20 cellular contexts compared by ENCODE assay signal in genomic region chr15:54707805-54708752, GRCh38.
DNase-seq lines count a peak whose midpoint lies in the region; ATAC-seq and TF ChIP-seq lines count a peak whose summit lies in the region.
"Had no signal": no experiment of that assay in that cellular context is flagged by ENCODE, and none has a peak within 500 bp of the region (broad histone marks: within the 10 kb centered on the region; RNA-seq: fewer than 3 reads in every experiment).

No MANE protein-coding gene starts in this region.

- DNase-seq in activated naive CD8-positive, alpha-beta T cell treated with anti-CD3 and anti-CD28 coated beads, Interleukin-2, amount 50 U/mL, for 24 hours, result no peak
- no peak for DNase-seq in activated naive CD8-positive, alpha-beta T cell treated with anti-CD3 and anti-CD28 coated beads for 36 hours
- DNase-seq in iPS-NIHi11 (ENCODE audit: low spot score), result peak; percentile 14
- peak; percentile 48 for DNase-seq in sigmoid colon
- DNase-seq in NCI-H226, result no peak
- no peak for DNase-seq in NCI-H2107 treated with DMSO at 0.1 percent for 48 hours (lab: John Stamatoyannopoulos, UW; ENCODE audit: unreplicated experiment)
- no peak for DNase-seq in activated effector memory CD4-positive, alpha-beta T cell treated with Interleukin-2 at 50 U/mL for 16 hours
- no peak for DNase-seq in transverse colon
- DNase-seq: KBM-7, MM.1S, NCI-H1092, NCI-H1436, NCI-H187 treated with DMSO at 0.1 percent for 48 hours, NCI-H524 treated with DMSO at 0.1 percent for 48 hours, NCI-H82, Right ventricle myocardium superior had no signal

- no peaks in the 10 kb centered on the region for H3K9me3 ChIP-seq in sigmoid colon
- H3K9me3 ChIP-seq in transverse colon, result no peaks in the 10 kb centered on the region

- H3K36me3 ChIP-seq in sigmoid colon, result no peaks in the 10 kb centered on the region
- H3K36me3 ChIP-seq in transverse colon, result no peaks in the 10 kb centered on the region

- H3K27me3 Mint-ChIP-seq in activated naive CD8-positive, alpha-beta T cell treated with anti-CD3 and anti-CD28 coated beads, Interleukin-2, amount 50 U/mL, for 24 hours, result no peaks in the 10 kb centered on the region
- H3K27me3 Mint-ChIP-seq in activated naive CD8-positive, alpha-beta T cell treated with anti-CD3 and anti-CD28 coated beads for 36 hours, result peaks cover 3% of the 10 kb centered on the region
- H3K27me3 Mint-ChIP-seq: B cell had no signal

- no peaks in the 10 kb centered on the region for H3K4me1 ChIP-seq in sigmoid colon
- H3K4me1 ChIP-seq in transverse colon, result no peaks in the 10 kb centered on the region

- in situ Hi-C loops in transverse colon (cut with MboI; ENCODE audit: low pct_ligation_motif_present in 1 of 4, low pct_unique_long_range_greater_than_20kb in 1 of 4, low sequenced_read_pairs in 3 of 4), result no loop called here

- no peak overlapping the region for H3K4me3 Mint-ChIP-seq in activated naive CD8-positive, alpha-beta T cell treated with anti-CD3 and anti-CD28 coated beads, Interleukin-2, amount 50 U/mL, for 24 hours
- H3K4me3 Mint-ChIP-seq in activated naive CD8-positive, alpha-beta T cell treated with anti-CD3 and anti-CD28 coated beads for 36 hours, result no peak overlapping the region
- H3K4me3 Mint-ChIP-seq: B cell, CD14-positive monocyte had no signal

- H3K4me3 ChIP-seq in sigmoid colon, result no peak overlapping the region
- H3K4me3 ChIP-seq in transverse colon, result no peak overlapping the region
- H3K4me3 ChIP-seq: SK-N-MC had no signal

- H3K27ac Mint-ChIP-seq in activated naive CD8-positive, alpha-beta T cell treated with anti-CD3 and anti-CD28 coated beads, Interleukin-2, amount 50 U/mL, for 24 hours, result no peak overlapping the region
- H3K27ac Mint-ChIP-seq in activated naive CD8-positive, alpha-beta T cell treated with anti-CD3 and anti-CD28 coated beads for 36 hours, result no peak overlapping the region
- H3K27ac Mint-ChIP-seq: B cell had no signal

- peak; percentile 15 for ATAC-seq in activated naive CD8-positive, alpha-beta T cell treated with anti-CD3 and anti-CD28 coated beads, Interleukin-2, amount 50 U/mL, for 24 hours

- H3K27ac ChIP-seq in sigmoid colon (no peak overlapping the region), transverse colon (no peak overlapping the region)
- H3K27ac ChIP-seq: HL-60, SK-N-MC had no signal

- H3K27me3 ChIP-seq in sigmoid colon (no peaks in the 10 kb centered on the region), transverse colon (no peaks in the 10 kb centered on the region)

- H3K36me3 Mint-ChIP-seq in activated naive CD8-positive, alpha-beta T cell treated with anti-CD3 and anti-CD28 coated beads, Interleukin-2, amount 50 U/mL, for 24 hours (ENCODE audit: low read depth), result no peaks in the 10 kb centered on the region
- no peaks in the 10 kb centered on the region for H3K36me3 Mint-ChIP-seq in activated naive CD8-positive, alpha-beta T cell treated with anti-CD3 and anti-CD28 coated beads for 36 hours
- H3K36me3 Mint-ChIP-seq: CD14-positive monocyte had no signal

- WGBS in sigmoid colon, 2 donors, result 81 to 89% methylated on average over 23 of the region's 23 CpGs
- 83 to 93% methylated on average over 2 to 22 of the region's 23 CpGs for WGBS in transverse colon (ENCODE audit: low coverage in 1 of 2), 2 donors

- TF ChIP-seq POLR2A in sigmoid colon (IDR thresholded peaks at IDR 0.05) (no peak), transverse colon (IDR thresholded peaks at IDR 0.05) (no peak)

- H3K4me1 Mint-ChIP-seq in activated naive CD8-positive, alpha-beta T cell treated with anti-CD3 and anti-CD28 coated beads, Interleukin-2, amount 50 U/mL, for 24 hours, result no peaks in the 10 kb centered on the region
- H3K4me1 Mint-ChIP-seq in activated naive CD8-positive, alpha-beta T cell treated with anti-CD3 and anti-CD28 coated beads for 36 hours, result no peaks in the 10 kb centered on the region
- H3K4me1 Mint-ChIP-seq: B cell, CD14-positive monocyte had no signal

- no peak for TF ChIP-seq EP300 in sigmoid colon (IDR thresholded peaks at IDR 0.05)
- no peak for TF ChIP-seq EP300 in transverse colon (IDR thresholded peaks at IDR 0.05; ENCODE audit: low read depth)

- no peaks in the 10 kb centered on the region for H3K9me3 Mint-ChIP-seq in activated naive CD8-positive, alpha-beta T cell treated with anti-CD3 and anti-CD28 coated beads, Interleukin-2, amount 50 U/mL, for 24 hours
- H3K9me3 Mint-ChIP-seq in activated naive CD8-positive, alpha-beta T cell treated with anti-CD3 and anti-CD28 coated beads for 36 hours, result no peaks in the 10 kb centered on the region

- TF ChIP-seq CTCF in sigmoid colon (IDR thresholded peaks at IDR 0.05) (no peak), transverse colon (IDR thresholded peaks at IDR 0.05) (no peak)

- intact Hi-C loops in sigmoid colon (cut with DNase I) (no loop called here), transverse colon (cut with DNase I; ENCODE audit: low total_unique reads) (loop anchor here (5.0 kb wide), 1 partner anchor 584 kb away; no protein-coding TSS in a partner anchor)

Comparison
In these comparisons a context has a peak if more than half of its experiments do, and no peak if none do; other contexts are left out.
1. DNase-seq: peak in iPS-NIHi11 (single experiment) and sigmoid colon (single experiment); none in activated naive CD8-positive, alpha-beta T cell treated with anti-CD3 and anti-CD28 coated beads, Interleukin-2, amount 50 U/mL, for 24 hours (single experiment), activated naive CD8-positive, alpha-beta T cell treated with anti-CD3 and anti-CD28 coated beads for 36 hours (single experiment), NCI-H226 (single experiment), NCI-H2107 treated with DMSO at 0.1 percent for 48 hours (single experiment), activated effector memory CD4-positive, alpha-beta T cell treated with Interleukin-2 at 50 U/mL for 16 hours (single experiment) and transverse colon (single experiment).